Comparison of ENCODE assay signal across 34 cellular contexts in genomic region chr18:13339653-13340052, GRCh38.
"Had no signal": no experiment of that assay in that cellular context is flagged by ENCODE, and none has a peak within 500 bp of the region (broad histone marks: within the 10 kb centered on the region; RNA-seq: fewer than 3 reads in every experiment).

No MANE protein-coding gene starts in this region.

- H3K27me3 ChIP-seq: adrenal gland, body of pancreas, brain microvascular endothelial cell, breast epithelium had no signal

- H3K4me3 ChIP-seq: adrenal gland, body of pancreas, breast epithelium had no signal

- FAIRE-seq: astrocyte, TTC549 had no signal

- H3K9me3 ChIP-seq: body of pancreas had no signal

- DNase-seq: activated B cell treated with CpG ODN at 0.5 μM for 24 hours; activated CD4-positive, alpha-beta memory T cell treated with anti-CD3 and anti-CD28 coated beads for 36 hours; activated CD4-positive, alpha-beta T cell treated with anti-CD3 and anti-CD28 coated beads for 4 hours; activated CD4-positive, alpha-beta T cell treated with anti-CD3 and anti-CD28 coated beads, Interleukin-2, amount 10 ng/mL, durations not matched to agents 24 days and 14 days; activated CD4-positive, alpha-beta T cell treated with anti-CD3 and anti-CD28 coated beads, Interleukin-2, amount 50 U/mL, for 1 hour; activated CD4-positive, alpha-beta T cell treated with anti-CD3 and anti-CD28 coated beads, Interleukin-2, amount 50 U/mL, for 4 hours; activated CD4-positive, CD25-positive, alpha-beta regulatory T cell treated with anti-CD3 and anti-CD28 coated beads, Interleukin-2, amount 50 U/mL, for 72 hours; activated CD8-positive, alpha-beta memory T cell treated with anti-CD3 and anti-CD28 coated beads, Interleukin-2, amount 50 U/mL, for 4 hours; activated CD8-positive, alpha-beta T cell treated with anti-CD3 and anti-CD28 coated beads for 36 hours; activated effector memory CD4-positive, alpha-beta T cell treated with anti-CD3 and anti-CD28 coated beads, Interleukin-2, amount 50 U/mL, for 16 hours; activated gamma-delta T cell treated with Interleukin-2 at 50 U/mL for 16 hours; activated naive CD4-positive, alpha-beta T cell; activated naive CD4-positive, alpha-beta T cell treated with anti-CD3 and anti-CD28 coated beads for 36 hours; activated naive CD4-positive, alpha-beta T cell treated with anti-CD3 and anti-CD28 coated beads, Interleukin-2, amount 50 U/mL, for 16 hours; activated naive CD8-positive, alpha-beta T cell treated with anti-CD3 and anti-CD28 coated beads for 36 hours; activated T-cell treated with anti-CD3 and anti-CD28 coated beads for 4 hours; activated T-cell treated with anti-CD3 and anti-CD28 coated beads, Interleukin-2, amount 50 U/mL, for 1 hour; activated T-cell treated with anti-CD3 and anti-CD28 coated beads, Interleukin-2, amount 50 U/mL, for 4 hours; activated T-cell treated with anti-CD3 and anti-CD28 coated beads, Interleukin-2, amount 50 U/mL, for 72 hours; adrenal gland; amniotic stem cell; aorta; body of pancreas; brain microvascular endothelial cell; central memory CD4-positive, alpha-beta T cell; T-helper 1 cell; T-helper 2 cell; T-helper 9 cell had no signal

- ATAC-seq: activated CD8-positive, alpha-beta T cell treated with anti-CD3 and anti-CD28 coated beads for 36 hours; activated naive CD4-positive, alpha-beta T cell treated with anti-CD3 and anti-CD28 coated beads, Interleukin-2, amount 50 U/mL, for 72 hours; activated T-cell treated with anti-CD3 and anti-CD28 coated beads, Interleukin-2, amount 50 U/mL, for 4 hours; activated T-cell treated with anti-CD3 and anti-CD28 coated beads, Interleukin-2, amount 50 U/mL, for 72 hours; activated T-helper 17 cell treated with anti-CD3 and anti-CD28 coated beads, Interleukin-2, amount 50 U/mL, for 72 hours; body of pancreas had no signal

- H3K4me1 ChIP-seq: adrenal gland, body of pancreas, breast epithelium had no signal

- H3K27ac ChIP-seq: adrenal gland, body of pancreas, brain microvascular endothelial cell, breast epithelium, VCaP had no signal

- H3K36me3 ChIP-seq: adrenal gland, brain microvascular endothelial cell, breast epithelium had no signal
